Comparison of ENCODE assay signal across 1 cellular context in the genomic region with DNA sequence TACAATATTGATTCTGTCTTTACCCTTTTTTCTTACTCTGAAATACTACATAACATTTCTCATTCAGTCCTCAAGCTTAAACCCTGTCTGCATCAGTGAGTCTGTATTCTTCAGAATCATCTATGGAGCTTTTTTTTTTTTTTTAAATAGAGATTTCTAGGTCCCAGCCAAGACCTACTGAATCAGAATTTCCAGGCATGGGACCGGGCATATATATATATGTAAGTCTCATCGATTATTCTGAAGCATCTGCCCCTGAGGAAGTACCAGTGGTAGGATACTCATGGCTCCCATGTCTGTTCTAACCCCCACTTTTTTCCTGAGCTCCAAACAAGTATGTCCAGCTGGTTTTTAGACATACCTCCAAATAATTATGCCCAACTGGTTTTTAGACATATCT.
TF ChIP-seq lines count a peak whose summit lies in the region.

No MANE protein-coding gene starts in this region.

TF ChIP-seq in GM12878, 131 proteins besides CTCF, POLR2A, EP300 and RAD21:
- TF ChIP-seq, protein P1, sequence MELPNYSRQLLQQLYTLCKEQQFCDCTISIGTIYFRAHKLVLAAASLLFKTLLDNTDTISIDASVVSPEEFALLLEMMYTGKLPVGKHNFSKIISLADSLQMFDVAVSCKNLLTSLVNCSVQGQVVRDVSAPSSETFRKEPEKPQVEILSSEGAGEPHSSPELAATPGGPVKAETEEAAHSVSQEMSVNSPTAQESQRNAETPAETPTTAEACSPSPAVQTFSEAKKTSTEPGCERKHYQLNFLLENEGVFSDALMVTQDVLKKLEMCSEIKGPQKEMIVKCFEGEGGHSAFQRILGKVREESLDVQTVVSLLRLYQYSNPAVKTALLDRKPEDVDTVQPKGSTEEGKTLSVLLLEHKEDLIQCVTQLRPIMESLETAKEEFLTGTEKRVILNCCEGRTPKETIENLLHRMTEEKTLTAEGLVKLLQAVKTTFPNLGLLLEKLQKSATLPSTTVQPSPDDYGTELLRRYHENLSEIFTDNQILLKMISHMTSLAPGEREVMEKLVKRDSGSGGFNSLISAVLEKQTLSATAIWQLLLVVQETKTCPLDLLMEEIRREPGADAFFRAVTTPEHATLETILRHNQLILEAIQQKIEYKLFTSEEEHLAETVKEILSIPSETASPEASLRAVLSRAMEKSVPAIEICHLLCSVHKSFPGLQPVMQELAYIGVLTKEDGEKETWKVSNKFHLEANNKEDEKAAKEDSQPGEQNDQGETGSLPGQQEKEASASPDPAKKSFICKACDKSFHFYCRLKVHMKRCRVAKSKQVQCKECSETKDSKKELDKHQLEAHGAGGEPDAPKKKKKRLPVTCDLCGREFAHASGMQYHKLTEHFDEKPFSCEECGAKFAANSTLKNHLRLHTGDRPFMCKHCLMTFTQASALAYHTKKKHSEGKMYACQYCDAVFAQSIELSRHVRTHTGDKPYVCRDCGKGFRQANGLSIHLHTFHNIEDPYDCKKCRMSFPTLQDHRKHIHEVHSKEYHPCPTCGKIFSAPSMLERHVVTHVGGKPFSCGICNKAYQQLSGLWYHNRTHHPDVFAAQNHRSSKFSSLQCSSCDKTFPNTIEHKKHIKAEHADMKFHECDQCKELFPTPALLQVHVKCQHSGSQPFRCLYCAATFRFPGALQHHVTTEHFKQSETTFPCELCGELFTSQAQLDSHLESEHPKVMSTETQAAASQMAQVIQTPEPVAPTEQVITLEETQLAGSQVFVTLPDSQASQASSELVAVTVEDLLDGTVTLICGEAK (IDR thresholded peaks at IDR 0.05; ENCODE audit: borderline replicate concordance) = no peak
- TF ChIP-seq ZNF274 (IDR thresholded peaks at IDR 0.05; ENCODE audit: insufficient read depth, insufficient read length) = no peak
- no peak for TF ChIP-seq TCF3 (IDR thresholded peaks at IDR 0.05; ENCODE audit: borderline replicate concordance, insufficient read depth, low read depth, low read length)
- TF ChIP-seq RBBP5 (conservative IDR thresholded peaks at IDR 0.05) = no peak
- TF ChIP-seq, protein P2, sequence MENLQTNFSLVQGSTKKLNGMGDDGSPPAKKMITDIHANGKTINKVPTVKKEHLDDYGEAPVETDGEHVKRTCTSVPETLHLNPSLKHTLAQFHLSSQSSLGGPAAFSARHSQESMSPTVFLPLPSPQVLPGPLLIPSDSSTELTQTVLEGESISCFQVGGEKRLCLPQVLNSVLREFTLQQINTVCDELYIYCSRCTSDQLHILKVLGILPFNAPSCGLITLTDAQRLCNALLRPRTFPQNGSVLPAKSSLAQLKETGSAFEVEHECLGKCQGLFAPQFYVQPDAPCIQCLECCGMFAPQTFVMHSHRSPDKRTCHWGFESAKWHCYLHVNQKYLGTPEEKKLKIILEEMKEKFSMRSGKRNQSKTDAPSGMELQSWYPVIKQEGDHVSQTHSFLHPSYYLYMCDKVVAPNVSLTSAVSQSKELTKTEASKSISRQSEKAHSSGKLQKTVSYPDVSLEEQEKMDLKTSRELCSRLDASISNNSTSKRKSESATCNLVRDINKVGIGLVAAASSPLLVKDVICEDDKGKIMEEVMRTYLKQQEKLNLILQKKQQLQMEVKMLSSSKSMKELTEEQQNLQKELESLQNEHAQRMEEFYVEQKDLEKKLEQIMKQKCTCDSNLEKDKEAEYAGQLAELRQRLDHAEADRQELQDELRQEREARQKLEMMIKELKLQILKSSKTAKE (IDR thresholded peaks at IDR 0.05; ENCODE audit: low read depth, poor library complexity, severe bottlenecking) = no peak
- TF ChIP-seq HDAC2 (IDR thresholded peaks at IDR 0.05) = no peak
- no peak for TF ChIP-seq SUZ12 (IDR thresholded peaks at IDR 0.05; ENCODE audit: unreplicated experiment)
- no peak for TF ChIP-seq ZNF24 (IDR thresholded peaks at IDR 0.05)
- no peak; the same call in 1 of the 2 replicates for TF ChIP-seq NFIC (IDR thresholded peaks at IDR 0.05; ENCODE audit: low read depth, low read length)
- TF ChIP-seq YY1 (IDR thresholded peaks at IDR 0.05; ENCODE audit: low read depth, low read length) = no peak
- TF ChIP-seq ZNF622 (IDR thresholded peaks at IDR 0.05) = no peak
- TF ChIP-seq HDGF (IDR thresholded peaks at IDR 0.05) = no peak
- TF ChIP-seq SUPT20H (IDR thresholded peaks at IDR 0.05; ENCODE audit: borderline replicate concordance, control insufficient read depth, low read depth, low read length) = no peak
- no peak for TF ChIP-seq IRF5 (IDR thresholded peaks at IDR 0.05; ENCODE audit: borderline replicate concordance)
- TF ChIP-seq CBX5 (IDR thresholded peaks at IDR 0.05; ENCODE audit: low read depth) = no peak
- no peak for TF ChIP-seq RB1 (IDR thresholded peaks at IDR 0.05; ENCODE audit: borderline replicate concordance)
- TF ChIP-seq ZZZ3 (IDR thresholded peaks at IDR 0.05; ENCODE audit: control insufficient read depth, insufficient read length, low read depth) = no peak
- TF ChIP-seq, protein P3, sequence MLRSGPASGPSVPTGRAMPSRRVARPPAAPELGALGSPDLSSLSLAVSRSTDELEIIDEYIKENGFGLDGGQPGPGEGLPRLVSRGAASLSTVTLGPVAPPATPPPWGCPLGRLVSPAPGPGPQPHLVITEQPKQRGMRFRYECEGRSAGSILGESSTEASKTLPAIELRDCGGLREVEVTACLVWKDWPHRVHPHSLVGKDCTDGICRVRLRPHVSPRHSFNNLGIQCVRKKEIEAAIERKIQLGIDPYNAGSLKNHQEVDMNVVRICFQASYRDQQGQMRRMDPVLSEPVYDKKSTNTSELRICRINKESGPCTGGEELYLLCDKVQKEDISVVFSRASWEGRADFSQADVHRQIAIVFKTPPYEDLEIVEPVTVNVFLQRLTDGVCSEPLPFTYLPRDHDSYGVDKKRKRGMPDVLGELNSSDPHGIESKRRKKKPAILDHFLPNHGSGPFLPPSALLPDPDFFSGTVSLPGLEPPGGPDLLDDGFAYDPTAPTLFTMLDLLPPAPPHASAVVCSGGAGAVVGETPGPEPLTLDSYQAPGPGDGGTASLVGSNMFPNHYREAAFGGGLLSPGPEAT (IDR thresholded peaks at IDR 0.05; ENCODE audit: low read depth) = no peak
